20 cellular contexts compared by ENCODE assay signal in genomic region chr17:64941761-64942160, GRCh38. TPM values are rescaled to one million over a fixed set of nuclear protein-coding genes. Genes with fewer than 3 reads are reported as not detected.
DNase-seq lines count a peak whose midpoint lies in the region; TF ChIP-seq lines count a peak whose summit lies in the region.
"Had no signal": no experiment of that assay in that cellular context is flagged by ENCODE, and none has a peak within 500 bp of the region (broad histone marks: within the 10 kb centered on the region; RNA-seq: fewer than 3 reads in every experiment).

No MANE protein-coding gene starts in this region.

- peaks cover 2% of the 10 kb centered on the region for H3K36me3 Mint-ChIP-seq in activated CD4-positive, alpha-beta T cell treated with anti-CD3 and anti-CD28 coated beads, Interleukin-2, amount 10 ng/mL, durations not matched to agents 24 days and 14 days (ENCODE audit: low read depth)
- H3K36me3 Mint-ChIP-seq: CD8-positive, alpha-beta memory T cell had no signal

- in situ Hi-C loops in T47D (cut with HindIII; ENCODE audit: low pct_unique_long_range_greater_than_20kb, low sequenced_read_pairs): no loop called here

- intact Hi-C loops in activated CD4-positive, alpha-beta T cell treated with anti-CD3 and anti-CD28 coated beads, Interleukin-2, amount 10 ng/mL, durations not matched to agents 24 days and 14 days (cut with micrococcal nuclease): no loop called here
- intact Hi-C loops in breast epithelium (cut with DNase I; ENCODE audit: low total_unique reads): no loop called here

- peaks cover 21% of the 10 kb centered on the region for H3K27me3 Mint-ChIP-seq in activated CD4-positive, alpha-beta T cell treated with anti-CD3 and anti-CD28 coated beads, Interleukin-2, amount 10 ng/mL, durations not matched to agents 24 days and 14 days
- H3K27me3 Mint-ChIP-seq: CD4-positive, alpha-beta memory T cell had no signal

- no peak overlapping the region for H3K27ac ChIP-seq in breast epithelium
- H3K27ac ChIP-seq: BLaER1 had no signal

- no peak for TF ChIP-seq CTCF in breast epithelium (IDR thresholded peaks at IDR 0.05)
- TF ChIP-seq CTCF in LNCaP clone FGC (IDR thresholded peaks at IDR 0.05; ENCODE audit: control insufficient read depth, extremely low read depth, insufficient read depth): no peak

- TF ChIP-seq POLR2A in breast epithelium (IDR thresholded peaks at IDR 0.05): no peak

- no peak overlapping the region for H3K27ac Mint-ChIP-seq in activated CD4-positive, alpha-beta T cell treated with anti-CD3 and anti-CD28 coated beads, Interleukin-2, amount 10 ng/mL, durations not matched to agents 24 days and 14 days
- H3K27ac Mint-ChIP-seq: CD14-positive monocyte; CD4-positive, CD25-positive, alpha-beta regulatory T cell; CD8-positive, alpha-beta memory T cell had no signal

- H3K9me3 ChIP-seq in breast epithelium: no peaks in the 10 kb centered on the region
- H3K9me3 ChIP-seq: BE2C, BLaER1 had no signal

- no peaks in the 10 kb centered on the region for H3K36me3 ChIP-seq in breast epithelium
- H3K36me3 ChIP-seq: BE2C, BLaER1 had no signal

- H3K4me3 ChIP-seq in breast epithelium (no peak overlapping the region), LNCaP clone FGC (ENCODE audit: low read depth, low read length) (no peak overlapping the region)
- H3K4me3 ChIP-seq: BLaER1 had no signal

- peak; percentile 27 for DNase-seq in activated CD4-positive, alpha-beta T cell treated with anti-CD3 and anti-CD28 coated beads, Interleukin-2, amount 10 ng/mL, durations not matched to agents 24 days and 14 days
- no peak for DNase-seq in activated CD4-positive, alpha-beta T cell treated with anti-CD3 and anti-CD28 coated beads for 1 hour
- DNase-seq in T47D (ENCODE audit: low read depth in 1 of 2, low spot score in 1 of 2) (peak; percentile 44 to 75), breast epithelium (ENCODE audit: low spot score in 2 of 2) (no peak), LNCaP clone FGC (ENCODE audit: low read depth) (peak; percentile 57), midbrain (lab: John Stamatoyannopoulos, UW) (no peak)
- DNase-seq: 8988T; ACHN; BE2C; C1 segment of cervical spinal cord; CD4-positive, alpha-beta memory T cell; CD4-positive, CD25-positive, alpha-beta regulatory T cell; CD8-positive, alpha-beta memory T cell; COR-L47; DMS 273 treated with DMSO at 0.1 percent for 48 hours; DMS153; DMS79 treated with DMSO at 0.1 percent for 48 hours; GF-D8 had no signal

- H3K4me1 ChIP-seq in breast epithelium: no peaks in the 10 kb centered on the region
- H3K4me1 ChIP-seq: BE2C, BLaER1 had no signal

- H3K4me3 Mint-ChIP-seq in activated CD4-positive, alpha-beta T cell treated with anti-CD3 and anti-CD28 coated beads, Interleukin-2, amount 10 ng/mL, durations not matched to agents 24 days and 14 days: no peak overlapping the region
- H3K4me3 Mint-ChIP-seq: CD14-positive monocyte; CD4-positive, alpha-beta memory T cell; CD4-positive, CD25-positive, alpha-beta regulatory T cell; CD8-positive, alpha-beta memory T cell had no signal

- H3K9me3 Mint-ChIP-seq in activated CD4-positive, alpha-beta T cell treated with anti-CD3 and anti-CD28 coated beads, Interleukin-2, amount 10 ng/mL, durations not matched to agents 24 days and 14 days: no peaks in the 10 kb centered on the region
- H3K9me3 Mint-ChIP-seq: CD14-positive monocyte; CD4-positive, alpha-beta memory T cell; CD8-positive, alpha-beta memory T cell had no signal

- peaks cover 15% of the 10 kb centered on the region for H3K4me1 Mint-ChIP-seq in activated CD4-positive, alpha-beta T cell treated with anti-CD3 and anti-CD28 coated beads, Interleukin-2, amount 10 ng/mL, durations not matched to agents 24 days and 14 days

- no peaks in the 10 kb centered on the region for H3K27me3 ChIP-seq in breast epithelium
- H3K27me3 ChIP-seq: BE2C, BLaER1 had no signal

RNA-seq across cellular contexts. Expression of gene LRRC37A3, which starts 22.5 kb away (rescaled TPM):
- total RNA-seq in activated CD4-positive, alpha-beta T cell treated with anti-CD3 and anti-CD28 coated beads, Interleukin-2, amount 10 ng/mL, durations not matched to agents 24 days and 14 days: 8.3 and 12.8 TPM in 2 replicates
- total RNA-seq in breast epithelium: 10 to 100 TPM in 2 of 3 donors, 1 to 10 TPM in 1; 8.2 to 17.3 (median 14.7) TPM

Comparison
In these comparisons a context has a peak if more than half of its experiments do, and no peak if none do; other contexts are left out.
1. DNase-seq: peak in activated CD4-positive, alpha-beta T cell treated with anti-CD3 and anti-CD28 coated beads, Interleukin-2, amount 10 ng/mL, durations not matched to agents 24 days and 14 days (single experiment), T47D (2 of 2) and LNCaP clone FGC (single experiment); none in activated CD4-positive, alpha-beta T cell treated with anti-CD3 and anti-CD28 coated beads for 1 hour (single experiment), breast epithelium (0 of 2) and midbrain (single experiment).